ENCODE assay signal across 1 cellular context in genomic region chr5:96823060-96823459, GRCh38.
TF ChIP-seq lines count a peak whose summit lies in the region.

No MANE protein-coding gene starts in this region.

TF ChIP-seq in neural cell, 6 proteins besides CTCF, POLR2A, EP300 and RAD21 (continued from another document):
- TF ChIP-seq TAF1 (IDR thresholded peaks at IDR 0.05; ENCODE audit: low read depth) (no peak), POLR2AphosphoS5 (IDR thresholded peaks at IDR 0.05) (peak; percentile 9)
